ENCODE assay signal across 21 cellular contexts in the genomic region with DNA sequence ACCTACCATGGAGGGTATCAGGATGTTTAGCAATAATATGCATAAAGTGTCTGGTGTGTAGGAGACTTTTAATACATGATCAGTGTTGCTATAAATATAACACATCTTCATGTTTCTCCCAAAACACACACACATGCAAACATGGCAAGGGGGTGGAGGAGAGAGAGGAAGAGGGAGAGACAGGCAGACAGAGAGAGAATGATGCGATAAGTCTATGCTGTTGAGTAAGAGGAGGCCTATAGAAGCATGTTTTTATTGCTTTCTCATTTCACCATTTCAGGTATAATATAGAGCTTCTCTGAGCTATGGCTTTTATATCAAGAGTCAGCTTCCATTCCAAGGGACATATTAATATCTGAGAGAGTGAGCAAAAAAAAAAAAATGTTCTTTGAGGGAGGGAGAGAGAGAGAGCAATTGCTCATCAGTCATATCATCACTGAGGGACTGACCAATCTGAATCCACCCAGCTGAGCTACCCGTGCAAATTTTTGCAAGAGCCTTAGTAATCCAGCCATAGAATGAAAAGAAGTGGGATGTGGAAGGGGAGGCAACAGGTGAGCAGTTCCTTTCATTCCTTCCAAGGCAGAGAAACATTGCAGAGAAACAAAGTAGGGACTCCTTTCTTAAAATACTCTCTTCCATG. TPM values are rescaled to one million over a fixed set of nuclear protein-coding genes. Genes with fewer than 3 reads are reported as not detected.
DNase-seq lines count a peak whose midpoint lies in the region; ATAC-seq and TF ChIP-seq lines count a peak whose summit lies in the region.
"Had no signal": no experiment of that assay in that cellular context is flagged by ENCODE, and none has a peak within 500 bp of the region (broad histone marks: within the 10 kb centered on the region; RNA-seq: fewer than 3 reads in every experiment).

No MANE protein-coding gene starts in this region.

- no peak overlapping the region for H2BK12ac ChIP-seq in mesenchymal stem cell (ENCODE audit: low read length in 2 of 2)

- TF ChIP-seq POLR2A in vagina (IDR thresholded peaks at IDR 0.05), result no peak

- no peaks in the 10 kb centered on the region for H3K79me1 ChIP-seq in mesenchymal stem cell (replicated peaks; ENCODE audit: low read length, poor library complexity, severe bottlenecking)

- H3K27me3 ChIP-seq in HL-60 (ENCODE audit: insufficient read depth, poor library complexity, severe bottlenecking), result no peaks in the 10 kb centered on the region
- H3K27me3 ChIP-seq in mesenchymal stem cell (ENCODE audit: control insufficient read depth in 1 of 2, insufficient read depth in 1 of 2, low read length in 2 of 2), result no peaks in the 10 kb centered on the region
- no peaks in the 10 kb centered on the region for H3K27me3 ChIP-seq in vagina
- H3K27me3 ChIP-seq: BLaER1, MG63 had no signal

- H2BK15ac ChIP-seq in mesenchymal stem cell (ENCODE audit: low read depth, poor library complexity, severe bottlenecking), result no peak overlapping the region

- H3K4me1 ChIP-seq in mesenchymal stem cell (ENCODE audit: control insufficient read depth, insufficient read depth, low read depth, low read length), result no peaks in the 10 kb centered on the region
- no peaks in the 10 kb centered on the region for H3K4me1 ChIP-seq in vagina
- H3K4me1 ChIP-seq: A549, BLaER1 had no signal

- no peak overlapping the region for H3K4ac ChIP-seq in mesenchymal stem cell (ENCODE audit: low read depth in 1 of 2, low read length in 2 of 2)

- no peak overlapping the region for H2BK120ac ChIP-seq in mesenchymal stem cell (ENCODE audit: low read depth, low read length)

- no peak overlapping the region for H4K8ac ChIP-seq in mesenchymal stem cell (ENCODE audit: low read length)

- H3K36me3 ChIP-seq in mesenchymal stem cell (ENCODE audit: control insufficient read depth in 1 of 2, insufficient read depth in 2 of 2, low read depth in 1 of 2, low read length in 2 of 2), result no peaks in the 10 kb centered on the region
- H3K36me3 ChIP-seq in vagina, result no peaks in the 10 kb centered on the region
- H3K36me3 ChIP-seq: BLaER1, MG63 had no signal

- TF ChIP-seq CTCF in HL-60 (IDR thresholded peaks at IDR 0.05; ENCODE audit: insufficient read depth, low read length) (no peak), vagina (IDR thresholded peaks at IDR 0.05) (no peak)

- H4K91ac ChIP-seq in mesenchymal stem cell (ENCODE audit: low read length), result no peak overlapping the region

- no peak overlapping the region for H3K9ac ChIP-seq in mesenchymal stem cell (ENCODE audit: low read length)
- H3K9ac ChIP-seq: BLaER1 had no signal

- no peak overlapping the region for H3K14ac ChIP-seq in mesenchymal stem cell (ENCODE audit: low read length in 2 of 2)

- H3K27ac ChIP-seq in HL-60 (replicated peaks) (no peak overlapping the region), mesenchymal stem cell (ENCODE audit: low read length, poor library complexity, severe bottlenecking) (no peak overlapping the region), vagina (no peak overlapping the region)
- H3K27ac ChIP-seq: A549, BLaER1, RWPE1 had no signal

- WGBS in mesenchymal stem cell, result 80% methylated on average over 1 of the region's 2 CpGs

- H3K4me3 ChIP-seq in HL-60 (replicated peaks; ENCODE audit: insufficient read depth, low read length) (no peak overlapping the region), mesenchymal stem cell (ENCODE audit: insufficient read depth in 1 of 2, low read depth in 1 of 2, low read length in 2 of 2) (no peak overlapping the region), vagina (no peak overlapping the region)
- H3K4me3 ChIP-seq: A549, BLaER1, MG63 had no signal

- no peak for ATAC-seq in HG03139 (IDR thresholded peaks at IDR 0.05; ENCODE audit: unreplicated experiment)
- ATAC-seq in GM21619 (IDR thresholded peaks at IDR 0.05; ENCODE audit: unreplicated experiment), result no peak
- ATAC-seq: A549 had no signal

- H3K18ac ChIP-seq in mesenchymal stem cell (ENCODE audit: low read depth in 1 of 2, low read length in 2 of 2), result no peak overlapping the region

- H3K23ac ChIP-seq in mesenchymal stem cell (ENCODE audit: low read length in 2 of 2), result no peak overlapping the region

- intact Hi-C loops in vagina (cut with DNase I), result no loop called here

- H2AFZ ChIP-seq in mesenchymal stem cell (ENCODE audit: low read depth, low read length), result no peak overlapping the region

- H3K9me3 ChIP-seq in mesenchymal stem cell (ENCODE audit: control insufficient read depth, low read length), result no peaks in the 10 kb centered on the region
- H3K9me3 ChIP-seq in vagina, result no peaks in the 10 kb centered on the region
- H3K9me3 ChIP-seq: A549, BLaER1, MG63 had no signal

- peak; percentile 85 for DNase-seq in DMS53 (lab: John Stamatoyannopoulos, UW)
- peak; percentile 6 for DNase-seq in HL-60 (ENCODE audit: low read depth in 1 of 2, low spot score in 1 of 2)
- DNase-seq in SW480 (ENCODE audit: low spot score), result peak; percentile 67
- DNase-seq in mesenchymal stem cell, result peak; percentile 3
- no peak for DNase-seq in medulla oblongata (ENCODE audit: extremely low spot score)
- DNase-seq in vagina (ENCODE audit: extremely low spot score in 2 of 2), result no peak
- DNase-seq: CD4-positive, alpha-beta memory T cell; DMS79; Kasumi-1; MG63; NCI-H1092; NCI-H1436 treated with DMSO at 0.1 percent for 48 hours; NCI-H2029; NCI-H446; NCI-H69; SIG-M5 had no signal

- H2BK5ac ChIP-seq in mesenchymal stem cell (ENCODE audit: low read depth, low read length, poor library complexity, severe bottlenecking), result no peak overlapping the region

- H2AK5ac ChIP-seq in mesenchymal stem cell (ENCODE audit: low read length, severe bottlenecking), result no peak overlapping the region

- no peak overlapping the region for H3K4me2 ChIP-seq in mesenchymal stem cell (ENCODE audit: low read length, poor library complexity, severe bottlenecking)
- H3K4me2 ChIP-seq: A549, BLaER1 had no signal

RNA-seq across cellular contexts. Expression of gene RASSF8, which starts 54.8 kb away (rescaled TPM):
- polyA plus RNA-seq in mesenchymal stem cell (2013, experiment 1 of 2), result 21.5 TPM
- polyA plus RNA-seq in mesenchymal stem cell (2013, experiment 2 of 2), result 20.1 TPM
- 68.5 TPM for total RNA-seq in vagina
- total RNA-seq: CD4-positive, alpha-beta memory T cell had no signal
- polyA plus RNA-seq: CD4-positive, alpha-beta memory T cell had no signal

Comparison
In these comparisons a context has a peak if more than half of its experiments do, and no peak if none do; other contexts are left out.
1. DNase-seq: peak in DMS53 (single experiment), HL-60 (2 of 2), SW480 (single experiment) and mesenchymal stem cell (single experiment); none in medulla oblongata (single experiment) and vagina (0 of 2).